Comparison of ENCODE assay signal across 37 cellular contexts in the genomic region with DNA sequence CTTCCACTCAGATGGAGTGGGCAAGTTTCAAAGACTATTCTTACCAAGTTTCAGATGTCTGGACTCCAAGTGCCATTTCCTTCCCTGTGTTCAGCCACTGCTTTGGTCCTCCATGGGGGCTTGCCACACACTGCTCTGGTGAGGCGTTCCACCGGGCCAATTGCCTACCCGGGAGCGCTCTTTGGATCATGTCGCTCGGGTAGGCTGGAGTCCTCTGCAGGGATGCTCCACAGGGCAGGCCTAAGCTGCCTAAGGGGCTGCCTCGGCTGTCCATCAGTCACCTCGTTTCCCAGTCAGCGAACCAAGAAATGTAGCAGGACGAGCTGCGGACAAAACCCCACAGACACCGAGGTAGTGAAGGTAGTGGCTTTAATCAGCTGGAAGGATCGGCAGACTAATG.
"Had no signal": no experiment of that assay in that cellular context is flagged by ENCODE, and none has a peak within 500 bp of the region (broad histone marks: within the 10 kb centered on the region; RNA-seq: fewer than 3 reads in every experiment).

No MANE protein-coding gene starts in this region.

- H3K4me1 Mint-ChIP-seq: activated CD4-positive, alpha-beta T cell treated with anti-CD3 and anti-CD28 coated beads, Interleukin-2, amount 10 ng/mL, durations not matched to agents 24 days and 14 days; activated naive CD8-positive, alpha-beta T cell treated with anti-CD3 and anti-CD28 coated beads for 36 hours; activated T-helper 17 cell treated with anti-CD3 and anti-CD28 coated beads, Interleukin-2, amount 50 U/mL, for 72 hours; brain; central memory CD8-positive, alpha-beta T cell had no signal

- H3K27me3 Mint-ChIP-seq: activated B cell treated with CpG ODN at 0.5 μM for 24 hours; activated CD4-positive, alpha-beta memory T cell treated with anti-CD3 and anti-CD28 coated beads for 36 hours; activated CD4-positive, alpha-beta T cell treated with anti-CD3 and anti-CD28 coated beads, Interleukin-2, amount 10 ng/mL, durations not matched to agents 24 days and 14 days; activated CD8-positive, alpha-beta T cell treated with anti-CD3 and anti-CD28 coated beads for 36 hours; activated naive CD8-positive, alpha-beta T cell treated with anti-CD3 and anti-CD28 coated beads for 36 hours; activated T-helper 17 cell treated with anti-CD3 and anti-CD28 coated beads, Interleukin-2, amount 50 U/mL, for 72 hours; central memory CD8-positive, alpha-beta T cell had no signal

- DNase-seq: activated B cell treated with CpG ODN at 0.5 μM for 24 hours; activated CD4-positive, alpha-beta memory T cell treated with anti-CD3 and anti-CD28 coated beads for 36 hours; activated CD4-positive, alpha-beta T cell treated with anti-CD3 and anti-CD28 coated beads for 4 hours; activated CD4-positive, alpha-beta T cell treated with anti-CD3 and anti-CD28 coated beads, Interleukin-2, amount 10 ng/mL, durations not matched to agents 24 days and 14 days; activated CD4-positive, alpha-beta T cell treated with anti-CD3 and anti-CD28 coated beads, Interleukin-2, amount 50 U/mL, for 1 hour; activated CD4-positive, alpha-beta T cell treated with anti-CD3 and anti-CD28 coated beads, Interleukin-2, amount 50 U/mL, for 4 hours; activated CD4-positive, CD25-positive, alpha-beta regulatory T cell treated with anti-CD3 and anti-CD28 coated beads, Interleukin-2, amount 50 U/mL, for 72 hours; activated CD8-positive, alpha-beta memory T cell treated with anti-CD3 and anti-CD28 coated beads, Interleukin-2, amount 50 U/mL, for 4 hours; activated CD8-positive, alpha-beta T cell treated with anti-CD3 and anti-CD28 coated beads for 36 hours; activated effector memory CD4-positive, alpha-beta T cell treated with anti-CD3 and anti-CD28 coated beads, Interleukin-2, amount 50 U/mL, for 16 hours; activated gamma-delta T cell treated with Interleukin-2 at 50 U/mL for 16 hours; activated naive CD4-positive, alpha-beta T cell; activated naive CD4-positive, alpha-beta T cell treated with anti-CD3 and anti-CD28 coated beads for 36 hours; activated naive CD4-positive, alpha-beta T cell treated with anti-CD3 and anti-CD28 coated beads, Interleukin-2, amount 50 U/mL, for 16 hours; activated naive CD8-positive, alpha-beta T cell treated with anti-CD3 and anti-CD28 coated beads for 36 hours; activated T-cell treated with anti-CD3 and anti-CD28 coated beads for 4 hours; activated T-cell treated with anti-CD3 and anti-CD28 coated beads, Interleukin-2, amount 50 U/mL, for 1 hour; activated T-cell treated with anti-CD3 and anti-CD28 coated beads, Interleukin-2, amount 50 U/mL, for 4 hours; activated T-cell treated with anti-CD3 and anti-CD28 coated beads, Interleukin-2, amount 50 U/mL, for 72 hours; adrenal gland; amniotic stem cell; aorta; caudate nucleus; cerebellar nuclear complex; T-helper 1 cell; T-helper 2 cell; T-helper 9 cell had no signal

- FAIRE-seq: TTC549 had no signal

- H3K9me3 ChIP-seq: adrenal gland had no signal

- H3K36me3 Mint-ChIP-seq: activated CD4-positive, alpha-beta memory T cell treated with anti-CD3 and anti-CD28 coated beads for 36 hours; activated naive CD4-positive, alpha-beta T cell treated with anti-CD3 and anti-CD28 coated beads, Interleukin-2, amount 50 U/mL, for 72 hours; brain had no signal

- H3K27ac Mint-ChIP-seq: activated B cell treated with CpG ODN at 0.5 μM for 24 hours; activated CD4-positive, alpha-beta memory T cell treated with anti-CD3 and anti-CD28 coated beads for 36 hours; activated CD4-positive, alpha-beta T cell treated with anti-CD3 and anti-CD28 coated beads, Interleukin-2, amount 10 ng/mL, durations not matched to agents 24 days and 14 days; activated CD8-positive, alpha-beta T cell treated with anti-CD3 and anti-CD28 coated beads for 36 hours; activated naive CD4-positive, alpha-beta T cell treated with anti-CD3 and anti-CD28 coated beads for 36 hours; activated naive CD4-positive, alpha-beta T cell treated with anti-CD3 and anti-CD28 coated beads, Interleukin-2, amount 50 U/mL, for 72 hours; activated naive CD8-positive, alpha-beta T cell treated with anti-CD3 and anti-CD28 coated beads for 36 hours; activated T-cell treated with anti-CD3 and anti-CD28 coated beads, Interleukin-2, amount 50 U/mL, for 72 hours; activated T-helper 1 cell treated with anti-CD3 and anti-CD28 coated beads, Interleukin-12 subunit alpha, Interleukin-12 subunit beta, Interleukin-2, Interleukin-4 antibody, amounts not matched to agents 30 ng/mL and 10 ng/mL and 1 ng/mL, durations not matched to agents 14 hours and 24 hours and 36 hours; activated T-helper 17 cell treated with anti-CD3 and anti-CD28 coated beads, Interleukin-2, amount 50 U/mL, for 72 hours; brain; T-helper 1 cell treated with Interleukin-12 subunit alpha and Interleukin-12 subunit beta and Interleukin-4 antibody, amounts not matched to agents 30 μg/mL and 1 μg/mL, for 36 hours; T-helper 2 cell treated with Interferon-gamma antibody and Interleukin-4, amounts not matched to agents 5 μg/mL and 100 μg/mL, for 36 hours had no signal

- H3K9me3 Mint-ChIP-seq: activated CD4-positive, alpha-beta T cell treated with anti-CD3 and anti-CD28 coated beads, Interleukin-2, amount 10 ng/mL, durations not matched to agents 24 days and 14 days; activated T-cell treated with anti-CD3 and anti-CD28 coated beads, Interleukin-2, amount 50 U/mL, for 4 hours; activated T-helper 1 cell treated with anti-CD3 and anti-CD28 coated beads, Interleukin-12 subunit alpha, Interleukin-12 subunit beta, Interleukin-2, Interleukin-4 antibody, amounts not matched to agents 30 ng/mL and 10 ng/mL and 1 ng/mL, durations not matched to agents 14 hours and 24 hours and 36 hours; activated T-helper 17 cell treated with anti-CD3 and anti-CD28 coated beads, Interleukin-2, amount 50 U/mL, for 72 hours; central memory CD8-positive, alpha-beta T cell; T-helper 1 cell treated with Interleukin-12 subunit alpha and Interleukin-12 subunit beta and Interleukin-4 antibody, amounts not matched to agents 30 μg/mL and 1 μg/mL, for 36 hours; T-helper 2 cell treated with Interferon-gamma antibody and Interleukin-4, amounts not matched to agents 5 μg/mL and 100 μg/mL, for 36 hours had no signal

- H3K4me3 ChIP-seq: adrenal gland, cardiac muscle cell had no signal

- H3K27me3 ChIP-seq: adrenal gland, cardiac muscle cell had no signal

- H3K27ac ChIP-seq: adrenal gland, cardiac muscle cell, VCaP had no signal

- H3K4me1 ChIP-seq: adrenal gland had no signal

- H3K36me3 ChIP-seq: adrenal gland, cardiac muscle cell had no signal

- ATAC-seq: activated CD8-positive, alpha-beta T cell treated with anti-CD3 and anti-CD28 coated beads for 36 hours; activated naive CD4-positive, alpha-beta T cell treated with anti-CD3 and anti-CD28 coated beads, Interleukin-2, amount 50 U/mL, for 72 hours; activated T-cell treated with anti-CD3 and anti-CD28 coated beads, Interleukin-2, amount 50 U/mL, for 4 hours; activated T-cell treated with anti-CD3 and anti-CD28 coated beads, Interleukin-2, amount 50 U/mL, for 72 hours; activated T-helper 17 cell treated with anti-CD3 and anti-CD28 coated beads, Interleukin-2, amount 50 U/mL, for 72 hours had no signal

- H3K4me3 Mint-ChIP-seq: activated B cell treated with CpG ODN at 0.5 μM for 24 hours; activated CD4-positive, alpha-beta memory T cell treated with anti-CD3 and anti-CD28 coated beads for 36 hours; activated CD4-positive, alpha-beta T cell treated with anti-CD3 and anti-CD28 coated beads, Interleukin-2, amount 10 ng/mL, durations not matched to agents 24 days and 14 days; activated CD8-positive, alpha-beta T cell treated with anti-CD3 and anti-CD28 coated beads for 36 hours; activated naive CD4-positive, alpha-beta T cell treated with anti-CD3 and anti-CD28 coated beads for 36 hours; activated naive CD8-positive, alpha-beta T cell treated with anti-CD3 and anti-CD28 coated beads for 36 hours; activated T-cell treated with anti-CD3 and anti-CD28 coated beads, Interleukin-2, amount 50 U/mL, for 4 hours; activated T-cell treated with anti-CD3 and anti-CD28 coated beads, Interleukin-2, amount 50 U/mL, for 72 hours; activated T-helper 1 cell treated with anti-CD3 and anti-CD28 coated beads, Interleukin-12 subunit alpha, Interleukin-12 subunit beta, Interleukin-2, Interleukin-4 antibody, amounts not matched to agents 30 ng/mL and 10 ng/mL and 1 ng/mL, durations not matched to agents 14 hours and 24 hours and 36 hours; activated T-helper 17 cell treated with anti-CD3 and anti-CD28 coated beads, Interleukin-2, amount 50 U/mL, for 72 hours; brain; central memory CD8-positive, alpha-beta T cell; T-helper 1 cell treated with Interleukin-12 subunit alpha and Interleukin-12 subunit beta and Interleukin-4 antibody, amounts not matched to agents 30 μg/mL and 1 μg/mL, for 36 hours; T-helper 2 cell treated with Interferon-gamma antibody and Interleukin-4, amounts not matched to agents 5 μg/mL and 100 μg/mL, for 36 hours had no signal
